Comparison of ENCODE assay signal across 8 cellular contexts in genomic region chr12:122980192-122981035, GRCh38. TPM values are rescaled to one million over a fixed set of nuclear protein-coding genes. Genes with fewer than 3 reads are reported as not detected.
DNase-seq lines count a peak whose midpoint lies in the region; ATAC-seq and TF ChIP-seq lines count a peak whose summit lies in the region.

ARL6IP4 (plus strand) TSS chr12:122980681; CDS start chr12:122981140, 459 bp downstream.

- no peaks in the 10 kb centered on the region for H3K9me2 ChIP-seq in SK-N-SH

- CTCF ChIA-PET in Caco-2 (lab: Charles Lee), result interaction anchor here (0.6 kb wide), 2 partner anchors 11 to 111 kb away, joined by 3 to 4 read pairs; no protein-coding TSS in a partner anchor
- CTCF ChIA-PET in SK-N-SH (lab: Yijun Ruan, JAX), result interaction anchor here (5.0 kb wide), 1 partner anchor 258 kb away, joined by 25 read pairs; no protein-coding TSS in a partner anchor

- peaks cover 45% of the 10 kb centered on the region for H3K36me3 Mint-ChIP-seq in Caco-2 (ENCODE audit: insufficient read depth, unreplicated experiment)

- H3F3A ChIP-seq in SK-N-SH (replicated peaks; ENCODE audit: insufficient read depth), result peaks cover 7% of the 10 kb centered on the region

- H3K27ac ChIP-seq in SK-N-SH (ENCODE audit: low read depth in 2 of 2, low read length in 1 of 2) (peak within 1 kb of the TSS; percentile 51 to 76; a peak in 3 of 4 replicates), parathyroid adenoma (peak within 1 kb of the TSS; percentile 76), upper lobe of left lung (peak within 1 kb of the TSS; percentile 80 to 91 (median 89))

- H3K36me3 ChIP-seq in Caco-2 (ENCODE audit: control insufficient read depth, insufficient read depth, low read length), result no peaks in the 10 kb centered on the region
- H3K36me3 ChIP-seq in SK-N-SH (replicated peaks in 1 of 2; ENCODE audit: control insufficient read depth in 1 of 2, insufficient read depth in 2 of 2, low read length in 1 of 2), result peaks cover 0 to 25% of the 10 kb centered on the region in 2 experiments
- H3K36me3 ChIP-seq in parathyroid adenoma (ENCODE audit: control insufficient read depth, insufficient read depth, low read length), result no peaks in the 10 kb centered on the region
- peaks cover 0 to 33% (median 5%) of the 10 kb centered on the region in 4 donors for H3K36me3 ChIP-seq in upper lobe of left lung

- H3K4me1 Mint-ChIP-seq in Caco-2 (ENCODE audit: low read depth, unreplicated experiment), result peaks cover 6% of the 10 kb centered on the region

- H3K4me1 ChIP-seq in Caco-2 (peaks cover 12% of the 10 kb centered on the region; the same call in 1 of the 2 replicates), SK-N-SH (ENCODE audit: control insufficient read depth in 1 of 2, insufficient read depth in 2 of 2, low read depth in 1 of 2, low read length in 1 of 2) (peaks cover 13 to 46% of the 10 kb centered on the region in 2 experiments; a peak in 3 of 4 replicates), parathyroid adenoma (peaks cover 42% of the 10 kb centered on the region), upper lobe of left lung (peaks cover 63 to 92% (median 72%) of the 10 kb centered on the region in 4 donors)

- H3K9me3 ChIP-seq in Caco-2 (no peaks in the 10 kb centered on the region), SK-N-SH (no peaks in the 10 kb centered on the region), parathyroid adenoma (ENCODE audit: control insufficient read depth, low read length) (no peaks in the 10 kb centered on the region), upper lobe of left lung (no peaks in the 10 kb centered on the region)

- ATAC-seq in GM19452 (IDR thresholded peaks at IDR 0.05; ENCODE audit: unreplicated experiment), result peak; percentile 53
- ATAC-seq in Right ventricle myocardium superior (ENCODE audit: poor library complexity), result peak; percentile 86
- ATAC-seq in upper lobe of left lung (ENCODE audit: low FRiP score in 2 of 2), result peak; percentile 27 to 88

- peak within 1 kb of the TSS; percentile 96 for H3K4me2 ChIP-seq in SK-N-SH
- peak within 1 kb of the TSS; percentile 93 for H3K4me2 ChIP-seq in parathyroid adenoma (ENCODE audit: low read length)

- BruUV-seq in Caco-2 (replicated peaks; lab: Mats Ljungman, UMichigan), result no TSS peak

- peak in 1 of 2 experiments; percentile 69 for DNase-seq in Caco-2
- peak; percentile 84 for DNase-seq in HuH-7.5 (ENCODE audit: low spot score)
- peak; percentile 91 for DNase-seq in SK-N-SH
- DNase-seq in activated naive CD8-positive, alpha-beta T cell treated with anti-CD3 and anti-CD28 coated beads, Interleukin-2, amount 50 U/mL, for 16 hours (ENCODE audit: low read depth, low spot score), result peak; percentile 11
- peak; percentile 81 for DNase-seq in Right ventricle myocardium superior
- peak; percentile 64 to 95 for DNase-seq in upper lobe of left lung

- H3K27me3 Mint-ChIP-seq in Caco-2 (ENCODE audit: insufficient read depth, unreplicated experiment), result no peaks in the 10 kb centered on the region

- H3K4me3 Mint-ChIP-seq in Caco-2 (ENCODE audit: unreplicated experiment), result peak within 1 kb of the TSS; percentile 89

- 0% methylated on average over 1 of the region's 96 CpGs for WGBS in SK-N-SH (ENCODE audit: low lambda C conversion rate)
- 0 to 2% methylated on average over 12 to 31 of the region's 96 CpGs for WGBS in upper lobe of left lung, 2 donors

- H3K9ac ChIP-seq in SK-N-SH (peak within 1 kb of the TSS; percentile 92), parathyroid adenoma (peak within 1 kb of the TSS; percentile 91)

- H3K79me2 ChIP-seq in SK-N-SH (ENCODE audit: insufficient read depth) (peaks cover 75% of the 10 kb centered on the region), parathyroid adenoma (peaks cover 15% of the 10 kb centered on the region)

- intact Hi-C loops in Caco-2 (cut with micrococcal nuclease; ENCODE audit: unreplicated experiment), result loop anchor here (10.0 kb wide), 1 partner anchor 164 kb away; no protein-coding TSS in a partner anchor
- intact Hi-C loops in Right ventricle myocardium superior (cut with DNase I), result no loop called here

- peak within 1 kb of the TSS; percentile 86 for H3K27ac Mint-ChIP-seq in Caco-2 (ENCODE audit: unreplicated experiment)

- POLR2A ChIA-PET in Caco-2 (lab: Charles Lee) (interaction anchor here (0.6 to 0.7 kb wide), 2 partner anchors 14 to 86 kb away, joined by 3 to 4 read pairs; partner anchors contain the start of gene ABCB9), SK-N-SH (lab: Yijun Ruan, JAX) (interaction anchor here (0.7 to 2.0 kb wide), 4 partner anchors 9 to 253 kb away, joined by 3 to 6 read pairs (median 5); partner anchors contain the start of genes MPHOSPH9 and MTRFR)

- TF ChIP-seq CTCF in Caco-2 (IDR thresholded peaks at IDR 0.05; ENCODE audit: insufficient read depth in 1 of 2, low read depth in 1 of 2, low read length in 1 of 2, severe bottlenecking in 1 of 2, unreplicated experiment in 1 of 2) (peak in 1 of 2 experiments; percentile 6), SK-N-SH (IDR thresholded peaks at IDR 0.05) (no peak), parathyroid adenoma (IDR thresholded peaks at IDR 0.05) (no peak), upper lobe of left lung (IDR thresholded peaks at IDR 0.05) (peak in 3 of 6 experiments; percentile 21 to 36 (median 36))

- peak in 3 of 4 donors; percentile 52 to 90 (median 68) for TF ChIP-seq POLR2A in upper lobe of left lung (IDR thresholded peaks at IDR 0.05)

- no peaks in the 10 kb centered on the region for H3K9me3 Mint-ChIP-seq in Caco-2 (ENCODE audit: unreplicated experiment)

- H3K4me3 ChIP-seq in Caco-2 (ENCODE audit: low read depth, low read length) (peak within 1 kb of the TSS; percentile 86), SK-N-SH (ENCODE audit: low read depth in 2 of 2, low read length in 1 of 2) (peak within 1 kb of the TSS; percentile 96), parathyroid adenoma (ENCODE audit: low read depth, low read length) (peak within 1 kb of the TSS; percentile 73), upper lobe of left lung (peak within 1 kb of the TSS; percentile 85 to 99 (median 90))

- TF ChIP-seq EP300 in SK-N-SH (IDR thresholded peaks at IDR 0.05; ENCODE audit: borderline replicate concordance in 1 of 2, low read depth in 1 of 2, low read length in 1 of 2), result no peak
- TF ChIP-seq EP300 in upper lobe of left lung (IDR thresholded peaks at IDR 0.05), result no peak

- H3K27me3 ChIP-seq in Caco-2 (replicated peaks; ENCODE audit: control insufficient read depth, insufficient read depth, low read length) (no peaks in the 10 kb centered on the region), SK-N-SH (ENCODE audit: insufficient read depth) (no peaks in the 10 kb centered on the region), parathyroid adenoma (ENCODE audit: control insufficient read depth, insufficient read depth, low read length) (no peaks in the 10 kb centered on the region), upper lobe of left lung (no peaks in the 10 kb centered on the region)

- TF ChIP-seq RAD21 in SK-N-SH (IDR thresholded peaks at IDR 0.05; ENCODE audit: low read length), result no peak

- H4K20me1 ChIP-seq in SK-N-SH (ENCODE audit: insufficient read depth), result peaks cover 10% of the 10 kb centered on the region; the same call in 1 of the 2 replicates

- peak within 1 kb of the TSS; percentile 45 for H2AFZ ChIP-seq in SK-N-SH (ENCODE audit: low read depth)
- peak within 1 kb of the TSS; percentile 97 for H2AFZ ChIP-seq in parathyroid adenoma

TF ChIP-seq in SK-N-SH, 30 proteins besides CTCF, POLR2A, EP300 and RAD21 (continues in another document):
- peak; percentile 34; the same call in 1 of the 2 replicates for TF ChIP-seq MXI1 (IDR thresholded peaks at IDR 0.05; ENCODE audit: low read depth, low read length)
- peak; percentile 54 for TF ChIP-seq CHD2 (IDR thresholded peaks at IDR 0.05; ENCODE audit: low read length, partially characterized antibody)
- no peak for TF ChIP-seq EZH2phosphoT487 (IDR thresholded peaks at IDR 0.05; ENCODE audit: borderline replicate concordance, low read depth)
- peak; percentile 66; the same call in 1 of the 2 replicates for TF ChIP-seq SIN3A (IDR thresholded peaks at IDR 0.05; ENCODE audit: borderline replicate concordance, low read depth, low read length)
- peak; percentile 55; the same call in 1 of the 2 replicates for TF ChIP-seq POLR2AphosphoS5 (IDR thresholded peaks at IDR 0.05; ENCODE audit: low read depth, low read length)
- TF ChIP-seq SMC3 (IDR thresholded peaks at IDR 0.05; ENCODE audit: low read depth, low read length), result no peak
- peak; percentile 88 for TF ChIP-seq GABPA (IDR thresholded peaks at IDR 0.05; ENCODE audit: low read depth)
- no peak for TF ChIP-seq MEF2A (IDR thresholded peaks at IDR 0.05; ENCODE audit: borderline replicate concordance, low read depth)
- 0 out of 2 replicates have a peak, but pooled peaks have one; percentile 27 for TF ChIP-seq FOXM1 (IDR thresholded peaks at IDR 0.05; ENCODE audit: low read depth)
- no peak for TF ChIP-seq RFX5 (IDR thresholded peaks at IDR 0.05; ENCODE audit: low read length)
- TF ChIP-seq RXRA (IDR thresholded peaks at IDR 0.05; ENCODE audit: borderline replicate concordance, low read depth), result no peak
- 0 out of 2 replicates have a peak, but pooled peaks have one; percentile 11 for TF ChIP-seq FOXJ3 (CRISPR knock-in tag; IDR thresholded peaks at IDR 0.05)
- TF ChIP-seq USF1 (IDR thresholded peaks at IDR 0.05; ENCODE audit: borderline replicate concordance, low read depth), result peak; percentile 15; the same call in 1 of the 2 replicates

RNA-seq across cellular contexts. Expression of gene ARL6IP4, which starts in this region (rescaled TPM):
- total RNA-seq in Caco-2 (2022) (99.6 and 103 TPM in 2 replicates), Right ventricle myocardium superior (162 TPM), upper lobe of left lung (100 to 1,000 TPM; 163 to 248 (median 187) TPM)
- 321 and 370 TPM in 2 replicates for polyA plus RNA-seq in SK-N-SH (2012; rRNA removed)
- 311 and 326 TPM in 2 replicates for polyA plus RNA-seq in SK-N-SH (2012; cell fraction: cytosol; rRNA removed)
- 430 and 534 TPM in 2 replicates for polyA plus RNA-seq in SK-N-SH (2012; cell fraction: nucleus; rRNA removed)
